In genomic region chr7:64685091-64685490, GRCh38 we compare ENCODE assay signal across 23 cellular contexts. TPM values are rescaled to one million over a fixed set of nuclear protein-coding genes. Genes with fewer than 3 reads are reported as not detected.
A peak's percentile ranks its signal among the peaks of the same experiment; 100 is the strongest.
DNase-seq lines count a peak whose midpoint lies in the region; ATAC-seq, FAIRE-seq and TF ChIP-seq lines count a peak whose summit lies in the region.
"Had no signal": no experiment of that assay in that cellular context is flagged by ENCODE, and none has a peak within 500 bp of the region (broad histone marks: within the 10 kb centered on the region; RNA-seq: fewer than 3 reads in every experiment).

No MANE protein-coding gene starts in this region.

- H3K79me2 ChIP-seq in H1 (ENCODE audit: control insufficient read depth in 1 of 2, insufficient read depth in 2 of 2, low read length in 2 of 2): peaks cover 0 to 12% of the 10 kb centered on the region in 2 experiments; a peak in 2 of 4 replicates
- H3K79me2 ChIP-seq: hepatocyte had no signal

- 95% methylated on average over 9 of the region's 9 CpGs; no CpG with 5 or more reads in 1 of the 2 experiments for WGBS in H1 (ENCODE audit: extremely low coverage in 1 of 2, insufficient coverage in 1 of 2, insufficient read length in 1 of 2, insufficient replicate concordance in 2 of 2, low coverage in 1 of 2, low lambda C conversion rate in 2 of 2, missing lambda C conversion rate in 1 of 2), 2 experiments
- WGBS in suprapubic skin: 94% methylated on average over 9 of the region's 9 CpGs

- POLR2A ChIA-PET in H1 (lab: Charles Lee; ENCODE audit: partially characterized antibody): interaction anchor here (1.6 kb wide), 1 partner anchor 18 kb away, joined by 11 read pairs; the partner anchor contains the start of gene ZNF107

- DNase-seq in stimulated activated naive CD8-positive, alpha-beta T cell treated with anti-CD3 and anti-CD28 coated beads, Interleukin-15, Interleukin-2, amounts not matched to agents 100 U/mL and 50 U/mL, for 24 hours: no peak
- peak; percentile 31 for DNase-seq in NB4 (ENCODE audit: low read depth)
- no peak for DNase-seq in H1 (ENCODE audit: low read depth in 1 of 2, low spot score in 2 of 2)
- DNase-seq in suprapubic skin (ENCODE audit: low spot score in 2 of 2): no peak
- DNase-seq in Calu3: no peak
- DNase-seq in NCI-H2081 (lab: John Stamatoyannopoulos, UW): no peak
- DNase-seq in NCI-H774 (lab: John Stamatoyannopoulos, UW): no peak
- DNase-seq: activated gamma-delta T cell treated with Interleukin-2 at 50 U/mL for 16 hours, activated T-cell treated with anti-CD3 and anti-CD28 coated beads for 4 hours, amniotic stem cell, foreskin fibroblast, left ventricle myocardium superior, NCI-H146, NCI-H2171 treated with DMSO at 0.1 percent for 48 hours, NCI-H524 treated with DMSO at 0.1 percent for 48 hours had no signal

- no peak overlapping the region for H2BK15ac ChIP-seq in H1 (ENCODE audit: low read length)

- no peak overlapping the region for H3K56ac ChIP-seq in H1 (replicated peaks; ENCODE audit: insufficient read length, low read depth, low read length)

- H3K27me3 Mint-ChIP-seq in stimulated activated naive CD8-positive, alpha-beta T cell treated with anti-CD3 and anti-CD28 coated beads, Interleukin-15, Interleukin-2, amounts not matched to agents 100 ng/mL and 50 ng/mL, for 24 hours: no peaks in the 10 kb centered on the region
- H3K27me3 Mint-ChIP-seq in Calu3 (ENCODE audit: unreplicated experiment): no peaks in the 10 kb centered on the region

- intact Hi-C loops in Calu3 (cut with micrococcal nuclease; ENCODE audit: unreplicated experiment): no loop called here

- H3K27ac ChIP-seq in H1 (ENCODE audit: low read depth, low read length) (no peak overlapping the region), suprapubic skin (peak overlapping the region; percentile 88)
- H3K27ac ChIP-seq: hepatocyte, SJSA1, thoracic aorta had no signal

- H4K8ac ChIP-seq in H1 (ENCODE audit: extremely low read depth, insufficient read depth, low read length): peak overlapping the region; percentile 16; the same call in 1 of the 2 replicates

- H2BK5ac ChIP-seq in H1 (ENCODE audit: low read depth, low read length): no peak overlapping the region

- H3K36me3 Mint-ChIP-seq in stimulated activated naive CD8-positive, alpha-beta T cell treated with anti-CD3 and anti-CD28 coated beads, Interleukin-15, Interleukin-2, amounts not matched to agents 100 ng/mL and 50 ng/mL, for 24 hours (ENCODE audit: low read depth): peaks cover 7% of the 10 kb centered on the region
- peaks cover 18% of the 10 kb centered on the region for H3K36me3 Mint-ChIP-seq in Calu3 (ENCODE audit: insufficient read depth, unreplicated experiment)

- H2BK20ac ChIP-seq in H1 (ENCODE audit: low read length): no peak overlapping the region

- H3K4me3 ChIP-seq in NB4 (ENCODE audit: low read depth, low read length) (no peak overlapping the region), H1 (ENCODE audit: extremely low read depth in 1 of 4, insufficient read depth in 2 of 4, low read depth in 3 of 4, low read length in 4 of 4) (no peak overlapping the region), suprapubic skin (peak overlapping the region; percentile 14)
- H3K4me3 ChIP-seq: hepatocyte, SJSA1, thoracic aorta had no signal

- CTCF ChIA-PET in H1 (lab: Charles Lee; ENCODE audit: partially characterized antibody) (interaction anchor here (1.0 to 1.3 kb wide), 3 partner anchors 13 to 32 kb away, joined by 3 read pairs; no protein-coding TSS in a partner anchor), Calu3 (lab: Charles Lee) (no interaction called here)

- no peak overlapping the region for H2BK120ac ChIP-seq in H1 (replicated peaks; ENCODE audit: low read depth, low read length)

- H4K20me1 ChIP-seq in H1 (replicated peaks in 1 of 2; ENCODE audit: control insufficient read depth in 1 of 2, insufficient read depth in 2 of 2, low read length in 2 of 2): peaks cover 0 to 4% of the 10 kb centered on the region in 2 experiments

- FAIRE-seq in H1 (lab: Jason Lieb, UNC): no peak
- FAIRE-seq: GM12891, HepG2 had no signal

- no peaks in the 10 kb centered on the region for H3K9me3 ChIP-seq in H1 (ENCODE audit: insufficient read depth in 2 of 2, low read depth in 1 of 2, low read length in 1 of 2)
- no peaks in the 10 kb centered on the region for H3K9me3 ChIP-seq in suprapubic skin
- H3K9me3 ChIP-seq: SJSA1, thoracic aorta had no signal

- H3K23ac ChIP-seq in H1 (ENCODE audit: insufficient read length): no peak overlapping the region

- peaks cover 54% of the 10 kb centered on the region for H3K4me1 Mint-ChIP-seq in stimulated activated naive CD8-positive, alpha-beta T cell treated with anti-CD3 and anti-CD28 coated beads, Interleukin-15, Interleukin-2, amounts not matched to agents 100 ng/mL and 50 ng/mL, for 24 hours (ENCODE audit: low read depth)
- peaks cover 7% of the 10 kb centered on the region for H3K4me1 Mint-ChIP-seq in Calu3 (ENCODE audit: low read depth, unreplicated experiment)

- H3K36me3 ChIP-seq in H1 (ENCODE audit: control insufficient read depth in 2 of 4, insufficient read depth in 4 of 4, low read length in 3 of 4): peaks cover 0 to 33% (median 11%) of the 10 kb centered on the region in 4 experiments; a peak in 7 of 8 replicates
- H3K36me3 ChIP-seq in suprapubic skin: peaks cover 41% of the 10 kb centered on the region

- no peak overlapping the region for H2AK5ac ChIP-seq in H1 (ENCODE audit: low read depth, low read length)

- peaks cover 33% of the 10 kb centered on the region for H3K9me3 Mint-ChIP-seq in stimulated activated naive CD8-positive, alpha-beta T cell treated with anti-CD3 and anti-CD28 coated beads, Interleukin-15, Interleukin-2, amounts not matched to agents 100 ng/mL and 50 ng/mL, for 24 hours
- peaks cover 23% of the 10 kb centered on the region for H3K9me3 Mint-ChIP-seq in Calu3 (ENCODE audit: low read depth, unreplicated experiment)

- H3K27me3 ChIP-seq in H1 (replicated peaks in 1 of 4; ENCODE audit: control insufficient read depth in 3 of 4, extremely low read depth in 1 of 4, insufficient read depth in 3 of 4, low read length in 3 of 4) (no peaks in the 10 kb centered on the region), suprapubic skin (no peaks in the 10 kb centered on the region)
- H3K27me3 ChIP-seq: hepatocyte, SJSA1 had no signal

- H3K4me2 ChIP-seq in H1 (ENCODE audit: insufficient read depth in 1 of 2, low read depth in 2 of 2, low read length in 2 of 2): no peak overlapping the region
- H3K4me2 ChIP-seq: hepatocyte had no signal

- no peak overlapping the region for H3K14ac ChIP-seq in H1 (ENCODE audit: insufficient read length)

- no peak overlapping the region for H3K4ac ChIP-seq in H1 (replicated peaks; ENCODE audit: insufficient read length, low read depth, low read length)

- 0 out of 4 replicates have a peak, but pooled peaks of 1 of the 2 experiments have one; percentile 6 for TF ChIP-seq RAD21 in H1 (IDR thresholded peaks at IDR 0.05 in 1 of 2, conservative IDR thresholded peaks at IDR 0.05 in 1 of 2; ENCODE audit: low read depth in 2 of 2, low read length in 2 of 2)

- BruUV-seq in Calu3 (replicated peaks; lab: Mats Ljungman, UMichigan): no TSS peak

- H2AFZ ChIP-seq in H1 (ENCODE audit: low read length): no peak overlapping the region
- H2AFZ ChIP-seq: hepatocyte had no signal

- H3K4me3 Mint-ChIP-seq in stimulated activated naive CD8-positive, alpha-beta T cell treated with anti-CD3 and anti-CD28 coated beads, Interleukin-15, Interleukin-2, amounts not matched to agents 100 ng/mL and 50 ng/mL, for 24 hours: no peak overlapping the region
- no peak overlapping the region for H3K4me3 Mint-ChIP-seq in Calu3 (ENCODE audit: low read depth, unreplicated experiment)
- H3K4me3 Mint-ChIP-seq: stimulated activated effector memory CD8-positive, alpha-beta T cell treated with anti-CD3 and anti-CD28 coated beads, Interleukin-12 subunit alpha, Interleukin-12 subunit beta, amount 100 ng/mL, for 72 hours; T-helper 1 cell treated with Interleukin-12 subunit alpha and Interleukin-12 subunit beta and Interleukin-4 antibody, amounts not matched to agents 30 μg/mL and 1 μg/mL, for 36 hours had no signal

- peak overlapping the region; percentile 46 for H3K27ac Mint-ChIP-seq in stimulated activated naive CD8-positive, alpha-beta T cell treated with anti-CD3 and anti-CD28 coated beads, Interleukin-15, Interleukin-2, amounts not matched to agents 100 ng/mL and 50 ng/mL, for 24 hours
- H3K27ac Mint-ChIP-seq in Calu3 (ENCODE audit: unreplicated experiment): no peak overlapping the region
- H3K27ac Mint-ChIP-seq: stimulated activated effector memory CD8-positive, alpha-beta T cell treated with anti-CD3 and anti-CD28 coated beads, Interleukin-12 subunit alpha, Interleukin-12 subunit beta, amount 100 ng/mL, for 72 hours; T-helper 1 cell treated with Interleukin-12 subunit alpha and Interleukin-12 subunit beta and Interleukin-4 antibody, amounts not matched to agents 30 μg/mL and 1 μg/mL, for 36 hours had no signal

- H3K9ac ChIP-seq in H1 (replicated peaks in 1 of 4; ENCODE audit: extremely low read depth in 1 of 4, low read depth in 3 of 4, low read length in 3 of 4): no peak overlapping the region

- no peak overlapping the region for H4K91ac ChIP-seq in H1 (replicated peaks; ENCODE audit: insufficient read length, low read length)

- peaks cover 3% of the 10 kb centered on the region; the same call in 1 of the 2 replicates for H3K79me1 ChIP-seq in H1 (ENCODE audit: low read depth, low read length)

- no peak for TF ChIP-seq CTCF in NB4 (IDR thresholded peaks at IDR 0.05; ENCODE audit: low read depth, low read length)
- peak in 1 of 3 experiments; percentile 24; a peak in 1 of 4 replicates for TF ChIP-seq CTCF in H1 (IDR thresholded peaks at IDR 0.05; ENCODE audit: control extremely low read depth in 1 of 3, insufficient read depth in 1 of 3, low read depth in 1 of 3, low read length in 3 of 3)
- peak in 1 of 2 donors; percentile 13 for TF ChIP-seq CTCF in suprapubic skin (IDR thresholded peaks at IDR 0.05)
- no peak for TF ChIP-seq CTCF in Calu3 (IDR thresholded peaks at IDR 0.05; ENCODE audit: unreplicated experiment)

- H3K23me2 ChIP-seq in H1 (ENCODE audit: low read depth, low read length): peaks cover 1% of the 10 kb centered on the region; the same call in 1 of the 2 replicates

- H2BK12ac ChIP-seq in H1 (ENCODE audit: low read depth, low read length): no peak overlapping the region

- no peak overlapping the region for H4K5ac ChIP-seq in H1 (ENCODE audit: insufficient read length, low read depth, low read length)

- H3K4me1 ChIP-seq in H1 (replicated peaks in 1 of 4; ENCODE audit: control insufficient read depth in 3 of 4, insufficient read depth in 4 of 4, low read length in 3 of 4) (peaks cover 0 to 2% (median 0%) of the 10 kb centered on the region in 4 experiments; a peak in 1 of 7 replicates), suprapubic skin (peaks cover 31% of the 10 kb centered on the region)
- H3K4me1 ChIP-seq: SJSA1 had no signal

- no peak for TF ChIP-seq EP300 in H1 (IDR thresholded peaks at IDR 0.05; ENCODE audit: borderline replicate concordance in 1 of 2, low read depth in 2 of 2, low read length in 2 of 2)
- no peak for TF ChIP-seq EP300 in suprapubic skin (IDR thresholded peaks at IDR 0.05)

- H3K18ac ChIP-seq in H1 (ENCODE audit: extremely low read depth, low read length): no peak overlapping the region

- TF ChIP-seq POLR2A in NB4 (IDR thresholded peaks at IDR 0.05; ENCODE audit: extremely low read depth, insufficient read length) (no peak), H1 (IDR thresholded peaks at IDR 0.05; ENCODE audit: control extremely low read depth in 1 of 2, low read depth in 2 of 2, low read length in 2 of 2) (no peak), suprapubic skin (IDR thresholded peaks at IDR 0.05) (no peak)

- no peak for ATAC-seq in stimulated activated naive CD8-positive, alpha-beta T cell treated with anti-CD3 and anti-CD28 coated beads, Interleukin-15, Interleukin-2, amounts not matched to agents 100 U/mL and 50 U/mL, for 24 hours
- ATAC-seq: HepG2; left ventricle myocardium superior; stimulated activated effector memory CD8-positive, alpha-beta T cell treated with anti-CD3 and anti-CD28 coated beads, Interleukin-12 subunit alpha, Interleukin-12 subunit beta, amount 100 ng/mL, for 72 hours had no signal

RNA-seq across cellular contexts. Expression of gene ZNF107, which starts 19.2 kb away (rescaled TPM):
- total RNA-seq in H1 (2021; fragmentation: NEBNext Ultra II Directional; extraction: Animal tissue kit (Norgen Biotek cat#: 25700)): 27.5 and 31.0 TPM in 2 replicates
- 3.4 and 3.5 TPM in 2 replicates for polyA plus RNA-seq in H1 (2011; rRNA removed)
- polyA plus RNA-seq in H1 (2011; cell fraction: cytosol; rRNA removed): 4.7 TPM
- polyA plus RNA-seq in H1 (2011; cell fraction: nucleus; rRNA removed): 25.5 TPM
- polyA plus RNA-seq in H1 (2012, experiment 1 of 2): 3.4 to 9.8 TPM (median 5.2 TPM) in 4 replicates
- 0.26 TPM for polyA plus RNA-seq in H1 (2012, experiment 2 of 2)
- 27.5 TPM for polyA plus RNA-seq in H1 (2013, experiment 1 of 2)
- polyA plus RNA-seq in H1 (2013, experiment 2 of 2): 23.6 TPM
- polyA minus RNA-seq in H1 (2011; rRNA and poly(A)+ RNA removed): 24.9 and 33.7 TPM in 2 replicates
- polyA minus RNA-seq in H1 (2011; cell fraction: cytosol; rRNA and poly(A)+ RNA removed): 12.2 TPM
- polyA minus RNA-seq in H1 (2011; cell fraction: nucleus; rRNA and poly(A)+ RNA removed): 79.0 TPM
- total RNA-seq in suprapubic skin (10 to 100 TPM; 14.4 to 22.8 (median 16.5) TPM), Calu3 (2022) (7.7 TPM in 2 replicates)
